ENCODE assay signal across 35 cellular contexts in genomic region chr2:211568439-211568838, GRCh38.
"Had no signal": no experiment of that assay in that cellular context is flagged by ENCODE, and none has a peak within 500 bp of the region (broad histone marks: within the 10 kb centered on the region; RNA-seq: fewer than 3 reads in every experiment).

No MANE protein-coding gene starts in this region.

- H3K27me3 ChIP-seq: MG63 had no signal

- DNase-seq: Karpas-422, Kasumi-1, MG63, MM.1S, MV-4-11, NCI-H1048, NCI-H1092, NCI-H1092 treated with DMSO at 0.1 percent for 48 hours, NCI-H1105, NCI-H1105 treated with DMSO at 0.1 percent for 48 hours, NCI-H1417, NCI-H1417 treated with DMSO at 0.1 percent for 48 hours, NCI-H1436, NCI-H1436 treated with DMSO at 0.1 percent for 48 hours, NCI-H146, NCI-H1694, NCI-H1694 treated with DMSO at 0.1 percent for 48 hours, NCI-H187, NCI-H187 treated with DMSO at 0.1 percent for 48 hours, NCI-H1930, NCI-H2029, NCI-H2029 treated with DMSO at 0.1 percent for 48 hours, NCI-H2081, NCI-H2081 treated with DMSO at 0.1 percent for 48 hours, NCI-H2107, NCI-H2171, NCI-H2171 treated with DMSO at 0.1 percent for 48 hours, NCI-H2227 treated with DMSO at 0.1 percent for 48 hours, NCI-H226, NCI-H345, NCI-H446, NCI-H446 treated with DMSO at 0.1 percent for 48 hours, NCI-H510A, NCI-H510A treated with DMSO at 0.1 percent for 48 hours, NCI-H524 had no signal

- H3K9me3 ChIP-seq: MG63 had no signal

- H3K4me3 ChIP-seq: MG63 had no signal

- H3K36me3 ChIP-seq: MG63 had no signal
